In the genomic region with DNA sequence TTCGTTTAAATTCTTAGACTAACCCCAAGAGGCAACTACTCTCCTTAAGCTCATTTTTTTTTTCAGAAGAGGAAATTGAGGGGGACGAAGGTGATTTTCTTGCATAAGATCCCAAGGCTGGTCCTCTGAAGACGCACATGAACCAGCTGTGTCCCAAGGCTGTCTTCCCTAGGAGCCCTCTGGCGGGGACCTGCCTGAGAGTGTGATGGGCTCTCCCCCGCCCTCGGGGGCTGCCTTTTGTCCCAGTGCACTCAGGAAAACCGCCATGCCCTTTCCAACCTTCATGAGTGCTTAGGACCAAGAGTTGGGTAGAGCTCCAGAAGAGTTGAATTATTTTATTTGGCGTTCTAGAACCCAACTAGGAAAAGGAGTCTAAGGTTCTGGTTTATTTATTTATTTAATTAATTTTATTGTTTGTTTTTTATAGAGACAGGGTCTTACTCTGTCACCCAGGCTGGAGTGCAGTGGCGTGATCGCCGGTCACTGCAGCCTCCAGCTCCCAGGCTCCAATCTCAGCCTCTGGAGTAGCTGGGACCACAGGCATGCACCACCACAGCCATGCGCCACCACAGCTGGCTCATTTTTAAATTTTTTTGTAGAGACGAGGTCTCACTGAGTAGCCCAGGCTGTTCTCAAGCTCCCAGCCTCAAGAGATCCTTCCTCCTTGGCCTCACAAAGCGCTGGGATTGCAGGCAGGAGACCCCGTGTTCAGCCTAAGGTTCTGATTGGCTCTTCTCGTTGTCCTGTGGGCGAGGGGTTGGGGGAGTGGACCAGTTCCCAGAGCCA, we compare ENCODE assay signal across 24 cellular contexts. TPM values are rescaled to one million over a fixed set of nuclear protein-coding genes. Genes with fewer than 3 reads are reported as not detected.
DNase-seq lines count a peak whose midpoint lies in the region; TF ChIP-seq lines count a peak whose summit lies in the region.
"Had no signal": no experiment of that assay in that cellular context is flagged by ENCODE, and none has a peak within 500 bp of the region (broad histone marks: within the 10 kb centered on the region; RNA-seq: fewer than 3 reads in every experiment).

No MANE protein-coding gene starts in this region.

- whole genome bisulfite sequencing in smooth muscle cell (ENCODE audit: low lambda C conversion rate) = 81% methylated on average over 17 of the region's 17 CpGs
- WGBS in SK-N-SH (ENCODE audit: low lambda C conversion rate) = 77% methylated on average over 11 of the region's 17 CpGs

- H3K4me2 ChIP-seq in PC-9 = peak overlapping the region; percentile 68
- no peak overlapping the region for H3K4me2 ChIP-seq in smooth muscle cell
- no peak overlapping the region for H3K4me2 ChIP-seq in SK-N-SH
- H3K4me2 ChIP-seq: KMS-11 had no signal

- POLR2A ChIA-PET in PC-9 (lab: Charles Lee; ENCODE audit: unreplicated experiment) = no interaction called here
- POLR2A ChIA-PET in SK-N-SH (lab: Yijun Ruan, JAX) = no interaction called here

- H3K9me2 ChIP-seq in PC-9 (ENCODE audit: insufficient read depth) (no peaks in the 10 kb centered on the region), SK-N-SH (no peaks in the 10 kb centered on the region)

- H3K4me3 ChIP-seq in PC-9 (no peak overlapping the region), smooth muscle cell (no peak overlapping the region), SK-N-SH (ENCODE audit: low read depth in 2 of 2, low read length in 1 of 2) (no peak overlapping the region), vagina (no peak overlapping the region)
- H3K4me3 ChIP-seq: left ventricle myocardium inferior, SK-N-MC had no signal

- DNase-seq in ELF-1 (ENCODE audit: low read depth, low spot score) = peak; percentile 32
- no peak for DNase-seq in PC-9
- peak; percentile 27 for DNase-seq in fibroblast of peridontal ligament (ENCODE audit: extremely low read depth)
- DNase-seq in smooth muscle cell (lab: John Stamatoyannopoulos, UW; ENCODE audit: unreplicated experiment) = no peak
- DNase-seq in SK-N-SH = no peak
- DNase-seq in vagina (ENCODE audit: extremely low spot score in 2 of 2) = no peak
- DNase-seq in GDM1 (lab: John Stamatoyannopoulos, UW) = no peak
- DNase-seq: activated CD4-positive, alpha-beta T cell treated with anti-CD3 and anti-CD28 coated beads, Interleukin-2, amount 50 U/mL, for 1 hour; CD8-positive, alpha-beta memory T cell; DMS53; HFFc6; immature natural killer cell; left ventricle myocardium inferior; NCI-H1048; NCI-H1930; NK-92 treated with Interleukin-12 subunit alpha and Interleukin-12 subunit beta, amount 100 ng/mL, for 24 hours; WERI-Rb-1 had no signal

- H3F3A ChIP-seq in PC-9 (ENCODE audit: insufficient read depth, low read depth) (peaks cover 16% of the 10 kb centered on the region), smooth muscle cell (ENCODE audit: low read depth) (no peaks in the 10 kb centered on the region), SK-N-SH (replicated peaks; ENCODE audit: insufficient read depth) (peaks cover under 1% of the 10 kb centered on the region)

- H3K27me3 ChIP-seq in PC-9 (ENCODE audit: insufficient read depth, low read depth) = no peaks in the 10 kb centered on the region
- H3K27me3 ChIP-seq in smooth muscle cell (ENCODE audit: low read depth) = no peaks in the 10 kb centered on the region
- H3K27me3 ChIP-seq in SK-N-SH (ENCODE audit: insufficient read depth) = no peaks in the 10 kb centered on the region
- no peaks in the 10 kb centered on the region for H3K27me3 ChIP-seq in vagina

- H3K36me3 ChIP-seq in PC-9 (ENCODE audit: low read depth) (no peaks in the 10 kb centered on the region), smooth muscle cell (ENCODE audit: low read depth) (no peaks in the 10 kb centered on the region), SK-N-SH (replicated peaks in 1 of 2; ENCODE audit: control insufficient read depth in 1 of 2, insufficient read depth in 2 of 2, low read length in 1 of 2) (no peaks in the 10 kb centered on the region), vagina (no peaks in the 10 kb centered on the region)
- H3K36me3 ChIP-seq: left ventricle myocardium inferior, WERI-Rb-1 had no signal

- CTCF ChIA-PET in PC-9 (lab: Charles Lee) = interaction anchor here (0.5 kb wide), 1 partner anchor 270 kb away, joined by 3 read pairs; no protein-coding TSS in a partner anchor
- CTCF ChIA-PET in SK-N-SH (lab: Yijun Ruan, JAX) = interaction anchor here (0.7 to 1.9 kb wide), 4 partner anchors 14 to 276 kb away, joined by 3 to 9 read pairs (median 6); no protein-coding TSS in a partner anchor

- peak overlapping the region; percentile 75 for H3K27ac ChIP-seq in PC-9
- peak overlapping the region; percentile 83 for H3K27ac ChIP-seq in smooth muscle cell (ENCODE audit: low read depth)
- no peak overlapping the region for H3K27ac ChIP-seq in SK-N-SH (ENCODE audit: low read depth in 2 of 2, low read length in 1 of 2)
- no peak overlapping the region for H3K27ac ChIP-seq in vagina
- H3K27ac ChIP-seq: KMS-11, left ventricle myocardium inferior, SK-N-MC, WERI-Rb-1 had no signal

- H4K20me1 ChIP-seq in PC-9 (ENCODE audit: insufficient read depth) = no peaks in the 10 kb centered on the region
- H4K20me1 ChIP-seq in smooth muscle cell (ENCODE audit: low read depth) = no peaks in the 10 kb centered on the region
- H4K20me1 ChIP-seq in SK-N-SH (ENCODE audit: insufficient read depth) = no peaks in the 10 kb centered on the region

- no peak for TF ChIP-seq RAD21 in SK-N-SH (IDR thresholded peaks at IDR 0.05; ENCODE audit: low read length)

- no peak for TF ChIP-seq EP300 in SK-N-SH (IDR thresholded peaks at IDR 0.05; ENCODE audit: borderline replicate concordance in 1 of 2, low read depth in 1 of 2, low read length in 1 of 2)

- H2AFZ ChIP-seq in PC-9 = no peak overlapping the region
- H2AFZ ChIP-seq in smooth muscle cell (ENCODE audit: low read depth) = no peak overlapping the region
- H2AFZ ChIP-seq in SK-N-SH (ENCODE audit: low read depth) = no peak overlapping the region

- TF ChIP-seq POLR2A in vagina (IDR thresholded peaks at IDR 0.05) = no peak

- TF ChIP-seq CTCF in PC-9 (conservative IDR thresholded peaks at IDR 0.05) (no peak), smooth muscle cell (IDR thresholded peaks at IDR 0.05; ENCODE audit: borderline replicate concordance, insufficient read depth, poor library complexity, severe bottlenecking) (no peak), SK-N-SH (IDR thresholded peaks at IDR 0.05) (no peak), vagina (IDR thresholded peaks at IDR 0.05) (no peak)

- H3K9me3 ChIP-seq in PC-9 (ENCODE audit: insufficient read depth, low read depth) (no peaks in the 10 kb centered on the region), smooth muscle cell (replicated peaks; ENCODE audit: low read depth) (no peaks in the 10 kb centered on the region), SK-N-SH (no peaks in the 10 kb centered on the region), vagina (no peaks in the 10 kb centered on the region)

- H3K79me2 ChIP-seq in PC-9 (ENCODE audit: low read depth) (no peaks in the 10 kb centered on the region), smooth muscle cell (ENCODE audit: low read depth) (no peaks in the 10 kb centered on the region), SK-N-SH (ENCODE audit: insufficient read depth) (no peaks in the 10 kb centered on the region)

- peak overlapping the region; percentile 27 for H3K9ac ChIP-seq in smooth muscle cell (ENCODE audit: low read depth)
- H3K9ac ChIP-seq in SK-N-SH = no peak overlapping the region
- H3K9ac ChIP-seq: KMS-11 had no signal

- intact Hi-C loops in PC-9 (cut with micrococcal nuclease; ENCODE audit: unreplicated experiment) = loop anchor here (5.0 kb wide), 1 partner anchor 136 kb away; no protein-coding TSS in a partner anchor
- intact Hi-C loops in vagina (cut with DNase I) = no loop called here

- no TSS peak for BruUV-seq in PC-9 (replicated peaks; lab: Mats Ljungman, UMichigan)

- H3K4me1 ChIP-seq in PC-9 (replicated peaks; ENCODE audit: insufficient read depth) (peaks cover 31% of the 10 kb centered on the region), smooth muscle cell (ENCODE audit: low read depth) (no peaks in the 10 kb centered on the region), SK-N-SH (ENCODE audit: control insufficient read depth in 1 of 2, insufficient read depth in 2 of 2, low read depth in 1 of 2, low read length in 1 of 2) (peaks cover 0 to 4% of the 10 kb centered on the region in 2 experiments; a peak in 2 of 4 replicates), vagina (peaks cover 22% of the 10 kb centered on the region)

TF ChIP-seq in SK-N-SH, 30 proteins besides CTCF, POLR2A, EP300 and RAD21:
- TF ChIP-seq, protein P1, sequence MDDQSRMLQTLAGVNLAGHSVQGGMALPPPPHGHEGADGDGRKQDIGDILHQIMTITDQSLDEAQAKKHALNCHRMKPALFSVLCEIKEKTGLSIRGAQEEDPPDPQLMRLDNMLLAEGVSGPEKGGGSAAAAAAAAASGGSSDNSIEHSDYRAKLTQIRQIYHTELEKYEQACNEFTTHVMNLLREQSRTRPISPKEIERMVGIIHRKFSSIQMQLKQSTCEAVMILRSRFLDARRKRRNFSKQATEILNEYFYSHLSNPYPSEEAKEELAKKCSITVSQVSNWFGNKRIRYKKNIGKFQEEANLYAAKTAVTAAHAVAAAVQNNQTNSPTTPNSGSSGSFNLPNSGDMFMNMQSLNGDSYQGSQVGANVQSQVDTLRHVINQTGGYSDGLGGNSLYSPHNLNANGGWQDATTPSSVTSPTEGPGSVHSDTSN (IDR thresholded peaks at IDR 0.05) = no peak
- TF ChIP-seq RFX5 (IDR thresholded peaks at IDR 0.05; ENCODE audit: low read length) = no peak
- no peak for TF ChIP-seq TCF12 (IDR thresholded peaks at IDR 0.05)
- no peak for TF ChIP-seq NRF1 (IDR thresholded peaks at IDR 0.05; ENCODE audit: low read depth, low read length)
- TF ChIP-seq IRF3 (IDR thresholded peaks at IDR 0.05; ENCODE audit: low read depth, low read length) = no peak

RNA-seq across cellular contexts. Expression of gene UMODL1, which starts 21.9 kb away (rescaled TPM):
- total RNA-seq in PC-9 (2021) (0.25 TPM in 1 of 2 replicates, not detected in the other), smooth muscle cell (not detected in 2 replicates), vagina (not detected)
- polyA plus RNA-seq in smooth muscle cell (0.14 TPM in 1 of 2 replicates, not detected in the other), SK-N-SH (2012; rRNA removed) (not detected in 2 replicates)
- not detected in 2 replicates for polyA plus RNA-seq in SK-N-SH (2012; cell fraction: cytosol; rRNA removed)
- not detected in 2 replicates for polyA plus RNA-seq in SK-N-SH (2012; cell fraction: nucleus; rRNA removed)
- total RNA-seq: fibroblast of lung; HFFc6; HT1080; natural killer cell treated with Interleukin-12 subunit alpha and Interleukin-12 subunit beta and Interleukin-15 and Interleukin-18, amount 100 ng/mL, for 72 hours; sciatic nerve; ureter had no signal
- polyA plus RNA-seq: CD8-positive, alpha-beta memory T cell; fibroblast of lung; immature natural killer cell had no signal

Comparison
In these comparisons a context has a peak if more than half of its experiments do, and no peak if none do; other contexts are left out.
1. DNase-seq: peak in ELF-1 (single experiment) and fibroblast of peridontal ligament (single experiment); none in PC-9 (0 of 2), smooth muscle cell (single experiment), SK-N-SH (single experiment), vagina (0 of 2) and GDM1 (single experiment).
2. H3K27ac ChIP-seq: peak in PC-9 (single experiment) and smooth muscle cell (single experiment); none in SK-N-SH (0 of 2) and vagina (single experiment).